Comparison of ENCODE assay signal across 11 cellular contexts in genomic region chr17:79931517-79932309, GRCh38.
DNase-seq lines count a peak whose midpoint lies in the region; ATAC-seq, FAIRE-seq and TF ChIP-seq lines count a peak whose summit lies in the region.
"Had no signal": no experiment of that assay in that cellular context is flagged by ENCODE, and none has a peak within 500 bp of the region (broad histone marks: within the 10 kb centered on the region; RNA-seq: fewer than 3 reads in every experiment).

No MANE protein-coding gene starts in this region.

- peaks cover 35% of the 10 kb centered on the region for H3K4me1 ChIP-seq in hepatocyte (ENCODE audit: insufficient read depth)
- H3K4me1 ChIP-seq in esophagus muscularis mucosa, result peaks cover 5 to 31% (median 29%) of the 10 kb centered on the region in 4 donors

- H3K36me3 ChIP-seq in hepatocyte (replicated peaks; ENCODE audit: insufficient read depth, low read depth), result no peaks in the 10 kb centered on the region
- H3K36me3 ChIP-seq in esophagus muscularis mucosa, result no peaks in the 10 kb centered on the region
- H3K36me3 ChIP-seq: suprapubic skin had no signal

- TF ChIP-seq POLR2A in esophagus muscularis mucosa (IDR thresholded peaks at IDR 0.05; ENCODE audit: low read depth), result no peak

- WGBS in hepatocyte (ENCODE audit: low lambda C conversion rate, missing lambda C conversion rate), result 65% methylated on average over 13 of the region's 14 CpGs
- 58% methylated on average over 9 of the region's 14 CpGs for WGBS in esophagus muscularis mucosa

- no peaks in the 10 kb centered on the region for H4K20me1 ChIP-seq in hepatocyte (ENCODE audit: insufficient read depth, poor library complexity, severe bottlenecking)

- no peak for DNase-seq in activated CD4-positive, alpha-beta T cell treated with anti-CD3 and anti-CD28 coated beads, Interleukin-2, amount 10 ng/mL, durations not matched to agents 7 days and 5 days
- no peak for DNase-seq in activated CD4-positive, alpha-beta T cell treated with anti-CD3 and anti-CD28 coated beads for 48 hours
- DNase-seq in RCC 7860 (ENCODE audit: low spot score) (peak; percentile 43), hepatocyte (ENCODE audit: low spot score) (peak; percentile 80), esophagus muscularis mucosa (ENCODE audit: extremely low spot score) (no peak), NCI-H1105 (lab: John Stamatoyannopoulos, UW) (no peak), NCI-H1105 treated with DMSO at 0.1 percent for 48 hours (lab: John Stamatoyannopoulos, UW) (no peak)
- DNase-seq in stimulated activated naive CD8-positive, alpha-beta T cell treated with anti-CD3 and anti-CD28 coated beads, Interleukin-15, Interleukin-2, amounts not matched to agents 100 U/mL and 50 U/mL, for 24 hours, result peak; percentile 39
- DNase-seq: activated CD4-positive, alpha-beta T cell treated with anti-CD3 and anti-CD28 coated beads for 1 hour; NCI-H187 treated with DMSO at 0.1 percent for 48 hours had no signal

- H3K27me3 ChIP-seq in hepatocyte (peaks cover 10% of the 10 kb centered on the region), esophagus muscularis mucosa (peaks cover 0 to 66% (median 34%) of the 10 kb centered on the region in 4 donors)

- CTCF ChIA-PET in activated CD4-positive, alpha-beta T cell treated with anti-CD3 and anti-CD28 coated beads, Interleukin-2, amount 10 ng/mL, durations not matched to agents 7 days and 5 days (lab: Charles Lee), result interaction anchor here (0.6 to 1.0 kb wide), 2 partner anchors 31 to 1058 kb away, joined by 3 read pairs; no protein-coding TSS in a partner anchor

- H3K4me2 ChIP-seq in hepatocyte, result peak overlapping the region; percentile 100

- H3K36me3 Mint-ChIP-seq in activated CD4-positive, alpha-beta T cell treated with anti-CD3 and anti-CD28 coated beads, Interleukin-2, amount 10 ng/mL, durations not matched to agents 7 days and 5 days (ENCODE audit: low read depth), result no peaks in the 10 kb centered on the region

- no peaks in the 10 kb centered on the region for H3K79me2 ChIP-seq in hepatocyte

- H3K9me3 ChIP-seq in hepatocyte (ENCODE audit: low read depth) (no peaks in the 10 kb centered on the region), esophagus muscularis mucosa (no peaks in the 10 kb centered on the region)
- H3K9me3 ChIP-seq: suprapubic skin had no signal

- no peak for TF ChIP-seq EP300 in esophagus muscularis mucosa (IDR thresholded peaks at IDR 0.05)

- no peaks in the 10 kb centered on the region for H3K9me3 Mint-ChIP-seq in activated CD4-positive, alpha-beta T cell treated with anti-CD3 and anti-CD28 coated beads, Interleukin-2, amount 10 ng/mL, durations not matched to agents 7 days and 5 days

- H3K27ac Mint-ChIP-seq in activated CD4-positive, alpha-beta T cell treated with anti-CD3 and anti-CD28 coated beads, Interleukin-2, amount 10 ng/mL, durations not matched to agents 7 days and 5 days, result peak overlapping the region; percentile 41

- TF ChIP-seq CTCF in hepatocyte (IDR thresholded peaks at IDR 0.05; ENCODE audit: poor library complexity), result no peak
- TF ChIP-seq CTCF in esophagus muscularis mucosa (IDR thresholded peaks at IDR 0.05), result no peak

- H3K27ac ChIP-seq in hepatocyte (peak overlapping the region; percentile 90), esophagus muscularis mucosa (replicated peaks in 1 of 4) (no peak overlapping the region)
- H3K27ac ChIP-seq: suprapubic skin had no signal

- no peak overlapping the region for H3K4me3 Mint-ChIP-seq in activated CD4-positive, alpha-beta T cell treated with anti-CD3 and anti-CD28 coated beads, Interleukin-2, amount 10 ng/mL, durations not matched to agents 7 days and 5 days

- no peak overlapping the region for H2AFZ ChIP-seq in hepatocyte

- intact Hi-C loops in esophagus muscularis mucosa (cut with DNase I), result no loop called here

- H3K9me2 ChIP-seq in hepatocyte (replicated peaks; ENCODE audit: insufficient read depth), result no peaks in the 10 kb centered on the region

- POLR2A ChIA-PET in activated CD4-positive, alpha-beta T cell treated with anti-CD3 and anti-CD28 coated beads, Interleukin-2, amount 10 ng/mL, durations not matched to agents 7 days and 5 days (lab: Charles Lee), result no interaction called here

- peaks cover 25% of the 10 kb centered on the region for H3K4me1 Mint-ChIP-seq in activated CD4-positive, alpha-beta T cell treated with anti-CD3 and anti-CD28 coated beads, Interleukin-2, amount 10 ng/mL, durations not matched to agents 7 days and 5 days

- H3K27me3 Mint-ChIP-seq in activated CD4-positive, alpha-beta T cell treated with anti-CD3 and anti-CD28 coated beads, Interleukin-2, amount 10 ng/mL, durations not matched to agents 7 days and 5 days, result peaks cover 45% of the 10 kb centered on the region

- FAIRE-seq in RCC 7860 (lab: Jason Lieb, UNC), result no peak

- H3K4me3 ChIP-seq in hepatocyte (no peak overlapping the region), esophagus muscularis mucosa (no peak overlapping the region)
- H3K4me3 ChIP-seq: suprapubic skin had no signal

- peak; percentile 44 for ATAC-seq in stimulated activated naive CD8-positive, alpha-beta T cell treated with anti-CD3 and anti-CD28 coated beads, Interleukin-15, Interleukin-2, amounts not matched to agents 100 U/mL and 50 U/mL, for 24 hours

Comparison
In these comparisons a context has a peak if more than half of its experiments do, and no peak if none do; other contexts are left out.
1. DNase-seq: peak in RCC 7860 (single experiment), hepatocyte (single experiment) and stimulated activated naive CD8-positive, alpha-beta T cell treated with anti-CD3 and anti-CD28 coated beads, Interleukin-15, Interleukin-2, amounts not matched to agents 100 U/mL and 50 U/mL, for 24 hours (single experiment); none in activated CD4-positive, alpha-beta T cell treated with anti-CD3 and anti-CD28 coated beads, Interleukin-2, amount 10 ng/mL, durations not matched to agents 7 days and 5 days (single experiment), activated CD4-positive, alpha-beta T cell treated with anti-CD3 and anti-CD28 coated beads for 48 hours (single experiment), esophagus muscularis mucosa (single experiment), NCI-H1105 (single experiment) and NCI-H1105 treated with DMSO at 0.1 percent for 48 hours (single experiment).